ENCODE assay signal across 9 cellular contexts in the genomic region with DNA sequence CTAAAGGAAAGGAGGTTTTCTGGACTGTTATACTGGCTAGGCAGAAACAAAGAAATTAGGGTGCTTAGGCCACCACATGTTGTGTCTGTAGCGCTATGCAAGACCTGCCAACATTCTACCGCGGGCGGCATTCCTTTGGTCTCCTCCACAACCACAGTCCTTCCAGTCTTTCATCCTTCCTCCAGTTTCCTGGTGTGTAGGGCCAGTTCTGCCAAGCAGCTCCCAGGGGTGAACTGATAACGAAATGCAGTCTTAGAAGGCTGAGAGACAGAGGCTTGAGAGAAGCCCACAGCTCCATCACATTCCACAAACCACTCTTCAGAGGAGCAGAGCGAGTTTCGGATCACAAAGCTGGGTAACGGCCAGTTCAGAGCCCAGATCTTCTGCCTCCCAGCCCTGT. TPM values are rescaled to one million over a fixed set of nuclear protein-coding genes. Genes with fewer than 3 reads are reported as not detected.
DNase-seq lines count a peak whose midpoint lies in the region; ATAC-seq, FAIRE-seq and TF ChIP-seq lines count a peak whose summit lies in the region.
"Had no signal": no experiment of that assay in that cellular context is flagged by ENCODE, and none has a peak within 500 bp of the region (broad histone marks: within the 10 kb centered on the region; RNA-seq: fewer than 3 reads in every experiment).

No MANE protein-coding gene starts in this region.

- H3K4me3 ChIP-seq in AG10803 (ENCODE audit: low read length) (no peak overlapping the region; the same call in 1 of the 2 replicates), HL-60 (replicated peaks; ENCODE audit: insufficient read depth, low read length) (no peak overlapping the region; the same call in 1 of the 2 replicates), GM12878 (peak overlapping the region; percentile 40; the same call in 1 of the 2 replicates)

- peak overlapping the region; percentile 39 for H3K27ac Mint-ChIP-seq in mesothelial cell of epicardium

- RAD21 ChIA-PET in GM12878 (lab: Charles Lee; ENCODE audit: unreplicated experiment), result interaction anchor here (1.3 kb wide), 1 partner anchor 18 kb away, joined by 3 read pairs; no protein-coding TSS in a partner anchor

- no peak for TF ChIP-seq EP300 in GM12878 (IDR thresholded peaks at IDR 0.05; ENCODE audit: borderline replicate concordance in 1 of 2, control insufficient read depth in 1 of 2, low read depth in 2 of 2, low read length in 2 of 2)

- H3K27me3 Mint-ChIP-seq in mesothelial cell of epicardium (ENCODE audit: low read depth), result peaks cover 8% of the 10 kb centered on the region

- H2AFZ ChIP-seq in GM12878 (ENCODE audit: control insufficient read depth, low read depth, low read length), result peak overlapping the region; percentile 30; the same call in 1 of the 2 replicates

- in situ Hi-C loops in GM12878 (cut with MboI) (no loop called here), GM13976 (cut with MboI; ENCODE audit: low sequenced_read_pairs, unreplicated experiment) (no loop called here)

- CTCF ChIA-PET in GM12878 (lab: Yijun Ruan, JAX), result interaction anchor here (0.8 kb wide), 1 partner anchor 13 kb away, joined by 3 read pairs; no protein-coding TSS in a partner anchor

- POLR2A ChIA-PET in GM12878 (lab: Charles Lee), result interaction anchor here (0.9 to 2.0 kb wide), 4 partner anchors 9 to 49 kb away, joined by 3 to 7 read pairs (median 5); no protein-coding TSS in a partner anchor

- intact Hi-C loops in GM12878 (cut with micrococcal nuclease; ENCODE audit: unreplicated experiment), result no loop called here

- no peaks in the 10 kb centered on the region for H4K20me1 ChIP-seq in GM12878 (ENCODE audit: control insufficient read depth, insufficient read depth)

- peaks cover 7% of the 10 kb centered on the region for H3K4me1 Mint-ChIP-seq in mesothelial cell of epicardium

- peaks cover 27% of the 10 kb centered on the region for H3K4me1 ChIP-seq in GM12878 (ENCODE audit: control insufficient read depth, insufficient read depth, low read length)

- BruUV-seq in GM12878 (replicated peaks; lab: Mats Ljungman, UMichigan), result no TSS peak

- TF ChIP-seq POLR2A in GM12878 (IDR thresholded peaks at IDR 0.05; ENCODE audit: low read depth, low read length), result no peak

- H3K36me3 Mint-ChIP-seq in mesothelial cell of epicardium, result no peaks in the 10 kb centered on the region

- TF ChIP-seq CTCF in AG10803 (conservative IDR thresholded peaks at IDR 0.05; ENCODE audit: low read length) (no peak), HL-60 (IDR thresholded peaks at IDR 0.05; ENCODE audit: insufficient read depth, low read length) (no peak), GM12878 (IDR thresholded peaks at IDR 0.05 in 2 of 3, conservative IDR thresholded peaks at IDR 0.05 in 1 of 3; ENCODE audit: control insufficient read depth in 2 of 3, extremely low read depth in 1 of 3, insufficient read depth in 1 of 3, low read depth in 3 of 3, low read length in 3 of 3) (no peak), mesothelial cell of epicardium (IDR thresholded peaks at IDR 0.05; ENCODE audit: unreplicated experiment) (no peak), GM13976 (IDR thresholded peaks at IDR 0.05; ENCODE audit: borderline replicate concordance, control extremely low read depth, extremely low read depth, insufficient read depth, missing control alignments) (no peak)

- no peak overlapping the region for H3K9ac ChIP-seq in GM12878 (ENCODE audit: control insufficient read depth, insufficient read depth, low read length)

- H3K9me3 ChIP-seq in GM12878 (replicated peaks; ENCODE audit: control insufficient read depth, insufficient read depth, low read length), result peaks cover 14% of the 10 kb centered on the region; the same call in 2 of the 3 replicates

- FAIRE-seq in GM12878 (lab: Jason Lieb, UNC), result no peak
- FAIRE-seq: TTC549 had no signal

- H3K27ac ChIP-seq in HL-60 (replicated peaks) (peak overlapping the region; percentile 85), GM12878 (ENCODE audit: control insufficient read depth, insufficient read depth) (peak overlapping the region; percentile 66)

- SMC1A ChIA-PET in GM12878 (lab: Charles Lee; ENCODE audit: uncharacterized antibody, unreplicated experiment), result interaction anchor here (0.7 to 3.2 kb wide), 8 partner anchors 9 to 50 kb away, joined by 3 to 10 read pairs (median 5); no protein-coding TSS in a partner anchor

- no peak for TF ChIP-seq RAD21 in GM12878 (IDR thresholded peaks at IDR 0.05; ENCODE audit: insufficient read depth, low read depth, low read length)

- H3K79me2 ChIP-seq in GM12878 (ENCODE audit: control insufficient read depth, insufficient read depth, low read length), result no peaks in the 10 kb centered on the region

- ATAC-seq in GM12878 (no peak), HG03342 (IDR thresholded peaks at IDR 0.05; ENCODE audit: unreplicated experiment) (no peak)

- DNase-seq in AG10803 (ENCODE audit: low read depth) (peak; percentile 58), HL-60 (ENCODE audit: low read depth in 1 of 2, low spot score in 1 of 2) (peak in 1 of 2 experiments; percentile 1), GM12878 (ENCODE audit: low read depth, low spot score) (no peak), mesothelial cell of epicardium (ENCODE audit: low spot score in 2 of 2, unreplicated experiment in 2 of 2) (no peak), GM13976 (ENCODE audit: low spot score) (no peak), activated gamma-delta T cell treated with Interleukin-2 at 50 U/mL for 16 hours (no peak)
- DNase-seq in activated CD4-positive, CD25-positive, alpha-beta regulatory T cell (lab: John Stamatoyannopoulos, UW), result no peak

- WGBS in GM12878 (ENCODE audit: insufficient coverage, insufficient replicate concordance, low lambda C conversion rate, missing lambda C conversion rate), result 79% methylated on average over 8 of the region's 8 CpGs

- peaks cover 11% of the 10 kb centered on the region for H3K9me3 Mint-ChIP-seq in mesothelial cell of epicardium

- no peaks in the 10 kb centered on the region for H3K36me3 ChIP-seq in GM12878 (ENCODE audit: control insufficient read depth in 2 of 2, insufficient read depth in 2 of 2, low read length in 1 of 2)

- H3K27me3 ChIP-seq in HL-60 (ENCODE audit: insufficient read depth, poor library complexity, severe bottlenecking) (no peaks in the 10 kb centered on the region), GM12878 (replicated peaks in 1 of 2; ENCODE audit: control insufficient read depth in 2 of 2, insufficient read depth in 2 of 2, low read length in 1 of 2) (no peaks in the 10 kb centered on the region; a peak in 1 of 4 replicates)

- peak overlapping the region; percentile 76 for H3K4me3 Mint-ChIP-seq in mesothelial cell of epicardium

- peak overlapping the region; percentile 82 for H3K4me2 ChIP-seq in GM12878 (ENCODE audit: control insufficient read depth, insufficient read depth)

RNA-seq across cellular contexts. Expression of a gene that starts 19.5 kb away (rescaled TPM):
- total RNA-seq in GM12878 (2013; cell fraction: nucleolus; rRNA removed), result 110 and 131 TPM in 2 replicates
- total RNA-seq in GM12878 (2014; rRNA removed) (81.1 and 82.1 TPM in 2 replicates), GM12878 (2014; rRNA removed; fragmentation: Illumina TruSeq; extraction: Trizol) (48.5 and 51.2 TPM in 2 replicates), GM12878 (2021) (160 and 180 TPM in 2 replicates), mesothelial cell of epicardium (77.3 to 81.3 TPM (median 80.2 TPM) in 3 replicates)
- 96.5 TPM for polyA plus RNA-seq in GM12878 (2011; ENCODE audit: low read depth)
- polyA plus RNA-seq in GM12878 (2011; rRNA removed) (58.3 and 106 TPM in 2 replicates), GM12878 (2014; fragmentation: Illumina TruSeq; extraction: Trizol) (56.4 and 70.0 TPM in 2 replicates), GM12878 (2014; fragmentation: Nextera tagmentation; extraction: Ambion mirVana) (10 to 100 TPM in 1 of 2 experiments, 1 to 10 TPM in 1; 9.2 to 17.0 TPM), GM12878 (2014; rRNA removed) (161 and 206 TPM in 2 replicates), GM12878 (2016; fragmentation: Nextera tagmentation; extraction: Ambion mirVana) (100 to 1,000 TPM; 147 to 148 TPM)
- 179 and 292 TPM in 2 replicates for polyA plus RNA-seq in GM12878 (2011; cell fraction: cytosol; rRNA removed)
- polyA plus RNA-seq in GM12878 (2011; cell fraction: nucleus; rRNA removed), result 1,325 and 1,540 TPM in 2 replicates
- polyA plus RNA-seq in GM12878 (2012), result 187 and 242 TPM in 2 replicates
- polyA minus RNA-seq in GM12878 (2011; rRNA and poly(A)+ RNA removed), result 65.9 and 109 TPM in 2 replicates
- 35.4 and 47.8 TPM in 2 replicates for polyA minus RNA-seq in GM12878 (2011; cell fraction: cytosol; rRNA and poly(A)+ RNA removed)
- 83.8 and 143 TPM in 2 replicates for polyA minus RNA-seq in GM12878 (2011; cell fraction: nucleus; rRNA and poly(A)+ RNA removed)

RNA-seq across cellular contexts. Expression of a gene that starts 25.6 kb away (rescaled TPM):
- 197 and 225 TPM in 2 replicates for total RNA-seq in GM12878 (2013; cell fraction: nucleolus; rRNA removed)
- total RNA-seq in GM12878 (2014; rRNA removed) (56.9 and 59.9 TPM in 2 replicates), GM12878 (2014; rRNA removed; fragmentation: Illumina TruSeq; extraction: Trizol) (35.4 and 39.2 TPM in 2 replicates), GM12878 (2021) (83.0 and 97.7 TPM in 2 replicates), mesothelial cell of epicardium (87.2 to 93.0 TPM (median 88.2 TPM) in 3 replicates)
- 42.0 TPM for polyA plus RNA-seq in GM12878 (2011; ENCODE audit: low read depth)
- polyA plus RNA-seq in GM12878 (2011; rRNA removed) (61.3 and 91.0 TPM in 2 replicates), GM12878 (2014; fragmentation: Illumina TruSeq; extraction: Trizol) (40.6 and 45.4 TPM in 2 replicates), GM12878 (2014; fragmentation: Nextera tagmentation; extraction: Ambion mirVana) (10 to 100 TPM in 1 of 2 experiments, 1 to 10 TPM in 1; 8.4 to 12.4 TPM), GM12878 (2014; rRNA removed) (79.0 and 92.6 TPM in 2 replicates), GM12878 (2016; fragmentation: Nextera tagmentation; extraction: Ambion mirVana) (10 to 100 TPM; 59.8 to 60.2 TPM)
- 84.2 and 109 TPM in 2 replicates for polyA plus RNA-seq in GM12878 (2011; cell fraction: cytosol; rRNA removed)
- 621 and 682 TPM in 2 replicates for polyA plus RNA-seq in GM12878 (2011; cell fraction: nucleus; rRNA removed)
- polyA plus RNA-seq in GM12878 (2012), result 82.8 and 83.1 TPM in 2 replicates
- 60.2 and 100 TPM in 2 replicates for polyA minus RNA-seq in GM12878 (2011; rRNA and poly(A)+ RNA removed)
- 40.6 and 44.4 TPM in 2 replicates for polyA minus RNA-seq in GM12878 (2011; cell fraction: cytosol; rRNA and poly(A)+ RNA removed)
- 124 and 168 TPM in 2 replicates for polyA minus RNA-seq in GM12878 (2011; cell fraction: nucleus; rRNA and poly(A)+ RNA removed)

RNA-seq across cellular contexts. Expression of a gene that starts 40.6 kb away (rescaled TPM):
- total RNA-seq in GM12878 (2013; cell fraction: nucleolus; rRNA removed), result 1.3 TPM in 2 replicates
- total RNA-seq in GM12878 (2014; rRNA removed) (not detected in 2 replicates), GM12878 (2014; rRNA removed; fragmentation: Illumina TruSeq; extraction: Trizol) (0.09 TPM in 2 replicates), GM12878 (2021) (0.26 TPM in 1 of 2 replicates, not detected in the other), mesothelial cell of epicardium (0.44 to 0.70 TPM (median 0.65 TPM) in 3 replicates)
- polyA plus RNA-seq in GM12878 (2011; ENCODE audit: low read depth), result not detected
- polyA plus RNA-seq in GM12878 (2011; rRNA removed) (0.30 and 0.48 TPM in 2 replicates), GM12878 (2014; fragmentation: Illumina TruSeq; extraction: Trizol) (0.12 TPM in 1 of 2 replicates, not detected in the other), GM12878 (2014; fragmentation: Nextera tagmentation; extraction: Ambion mirVana) (under 1 TPM; 0.05 to 0.06 TPM), GM12878 (2014; rRNA removed) (0.13 TPM in 1 of 2 replicates, not detected in the other), GM12878 (2016; fragmentation: Nextera tagmentation; extraction: Ambion mirVana) (under 1 TPM; 0.10 to 0.31 TPM)
- 0.12 and 0.13 TPM in 2 replicates for polyA plus RNA-seq in GM12878 (2011; cell fraction: cytosol; rRNA removed)
- 0.41 and 0.69 TPM in 2 replicates for polyA plus RNA-seq in GM12878 (2011; cell fraction: nucleus; rRNA removed)
- polyA plus RNA-seq in GM12878 (2012), result 0.08 and 0.24 TPM in 2 replicates
- polyA minus RNA-seq in GM12878 (2011; rRNA and poly(A)+ RNA removed), result 0.10 and 0.22 TPM in 2 replicates
- polyA minus RNA-seq in GM12878 (2011; cell fraction: cytosol; rRNA and poly(A)+ RNA removed), result not detected in 2 replicates
- polyA minus RNA-seq in GM12878 (2011; cell fraction: nucleus; rRNA and poly(A)+ RNA removed), result 0.19 and 0.24 TPM in 2 replicates
